11 cellular contexts compared by ENCODE assay signal in genomic region chr1:40736085-40736531, GRCh38. TPM values are rescaled to one million over a fixed set of nuclear protein-coding genes. Genes with fewer than 3 reads are reported as not detected.
DNase-seq lines count a peak whose midpoint lies in the region; ATAC-seq and TF ChIP-seq lines count a peak whose summit lies in the region.
"Had no signal": no experiment of that assay in that cellular context is flagged by ENCODE, and none has a peak within 500 bp of the region (broad histone marks: within the 10 kb centered on the region; RNA-seq: fewer than 3 reads in every experiment).

No MANE protein-coding gene starts in this region.

- ATAC-seq in SK-N-SH treated with all-trans-retinoic acid at 6 μM for 48 hours (peak; percentile 64), HG03175 (IDR thresholded peaks at IDR 0.05; ENCODE audit: unreplicated experiment) (no peak), GM21717 (IDR thresholded peaks at IDR 0.05; ENCODE audit: unreplicated experiment) (no peak)

- TF ChIP-seq CTCF in fibroblast of villous mesenchyme (IDR thresholded peaks at IDR 0.05; ENCODE audit: insufficient read depth, low read depth, low read length): no peak
- no peak for TF ChIP-seq CTCF in GM20000 (IDR thresholded peaks at IDR 0.05; ENCODE audit: extremely low read depth, missing control alignments)

- DNase-seq in ELF-1 (ENCODE audit: low read depth, low spot score): peak; percentile 18
- peak; percentile 54 for DNase-seq in fibroblast of villous mesenchyme (ENCODE audit: low read depth)
- peak; percentile 65 for DNase-seq in non-pigmented ciliary epithelial cell (ENCODE audit: low read depth)
- DNase-seq in GM20000 (ENCODE audit: low spot score): no peak
- no peak for DNase-seq in OCI-M2 (lab: John Stamatoyannopoulos, UW; ENCODE audit: unreplicated experiment)
- DNase-seq: activated gamma-delta T cell, NCI-H187 treated with DMSO at 0.1 percent for 48 hours had no signal

- no peak overlapping the region for H3K4me3 ChIP-seq in fibroblast of villous mesenchyme (ENCODE audit: low read depth, low read length)
- H3K4me3 ChIP-seq: skin epidermis had no signal

TF ChIP-seq in SK-N-SH treated with all-trans-retinoic acid at 6 μM for 48 hours, 23 proteins besides CTCF, POLR2A, EP300 and RAD21:
- TF ChIP-seq ZC3H10 (CRISPR knock-in tag; IDR thresholded peaks at IDR 0.05): no peak
- TF ChIP-seq ARNTL (CRISPR knock-in tag; IDR thresholded peaks at IDR 0.05; ENCODE audit: borderline replicate concordance, low read depth): no peak
- peak; percentile 83 for TF ChIP-seq CREB5 (CRISPR knock-in tag; IDR thresholded peaks at IDR 0.05; ENCODE audit: low read depth)
- 0 out of 2 replicates have a peak, but pooled peaks have one; percentile 41 for TF ChIP-seq CSRNP3 (CRISPR knock-in tag; IDR thresholded peaks at IDR 0.05)
- no peak for TF ChIP-seq ZFP30 (CRISPR knock-in tag; IDR thresholded peaks at IDR 0.05)
- no peak for TF ChIP-seq ZNF8 (CRISPR knock-in tag; IDR thresholded peaks at IDR 0.05)
- TF ChIP-seq ZNF565 (CRISPR knock-in tag; conservative IDR thresholded peaks at IDR 0.05; ENCODE audit: low read depth): no peak
- TF ChIP-seq TOX (CRISPR knock-in tag; IDR thresholded peaks at IDR 0.05; ENCODE audit: borderline replicate concordance): no peak
- TF ChIP-seq CSDC2 (CRISPR knock-in tag; IDR thresholded peaks at IDR 0.05): no peak

RNA-seq across cellular contexts. Expression of gene NFYC, which starts 44.6 kb away (rescaled TPM):
- total RNA-seq in fibroblast of villous mesenchyme: 19.0 TPM in 2 replicates

RNA-seq across cellular contexts. Expression of gene KCNQ4, which starts 47.5 kb away (rescaled TPM):
- total RNA-seq in fibroblast of villous mesenchyme: under 0.01 TPM in 2 replicates

Comparison
In these comparisons a context has a peak if more than half of its experiments do, and no peak if none do; other contexts are left out.
1. DNase-seq: peak in ELF-1 (single experiment), fibroblast of villous mesenchyme (single experiment) and non-pigmented ciliary epithelial cell (single experiment); none in GM20000 (single experiment) and OCI-M2 (single experiment).